In genomic region chr5:179732412-179732917, GRCh38 we compare ENCODE assay signal across 1 cellular context.
TF ChIP-seq lines count a peak whose summit lies in the region.

Gene MAML1 (plus strand): TSS chr5:179732822. CDS start chr5:179733113, 291 bp downstream.

TF ChIP-seq in H1, 55 proteins besides CTCF, POLR2A, EP300 and RAD21:
- TF ChIP-seq SP2 (IDR thresholded peaks at IDR 0.05; ENCODE audit: low read length) (peak; percentile 65), CREB1 (IDR thresholded peaks at IDR 0.05) (peak; percentile 82), YY1 (IDR thresholded peaks at IDR 0.05; ENCODE audit: low read depth, low read length) (peak; percentile 97), SIRT6 (IDR thresholded peaks at IDR 0.05; ENCODE audit: low read length) (no peak), CBX5 (IDR thresholded peaks at IDR 0.05; ENCODE audit: low read depth, low read length) (no peak), TAF1 (IDR thresholded peaks at IDR 0.05; ENCODE audit: low read depth, low read length) (peak; percentile 98), NANOG (IDR thresholded peaks at IDR 0.05; ENCODE audit: insufficient read depth, low read depth, low read length, poor library complexity, severe bottlenecking) (peak; percentile 5), TCF12 (IDR thresholded peaks at IDR 0.05; ENCODE audit: low read depth, low read length) (0 out of 2 replicates have a peak, but pooled peaks have one; percentile 4), SP4 (IDR thresholded peaks at IDR 0.05; ENCODE audit: low read length) (peak; percentile 28; the same call in 1 of the 2 replicates), SIX5 (IDR thresholded peaks at IDR 0.05; ENCODE audit: low read depth, low read length) (no peak), TAF7 (optimal IDR thresholded peaks at IDR 0.05; ENCODE audit: borderline replicate concordance, low read depth, low read length) (peak; percentile 94), NRF1 (IDR thresholded peaks at IDR 0.05; ENCODE audit: low read depth, low read length) (no peak), BACH1 (IDR thresholded peaks at IDR 0.05; ENCODE audit: low read length) (no peak), ATF3 (IDR thresholded peaks at IDR 0.05; ENCODE audit: insufficient read depth, low read depth, low read length) (no peak), SP1 (IDR thresholded peaks at IDR 0.05; ENCODE audit: low read depth, low read length) (peak; percentile 91), E2F6 (IDR thresholded peaks at IDR 0.05) (no peak), PHF8 (conservative IDR thresholded peaks at IDR 0.05; ENCODE audit: low read depth, low read length) (no peak), JUND (IDR thresholded peaks at IDR 0.05; ENCODE audit: low read length) (no peak; the same call in 1 of the 2 replicates), TBP (IDR thresholded peaks at IDR 0.05; ENCODE audit: low read depth, low read length) (peak; percentile 91), ZNF274 (IDR thresholded peaks at IDR 0.05; ENCODE audit: borderline replicate concordance, extremely low read depth, low read length) (no peak), BCL11A (IDR thresholded peaks at IDR 0.05; ENCODE audit: low read depth in 2 of 2, low read length in 2 of 2) (no peak), SUZ12 (IDR thresholded peaks at IDR 0.05; ENCODE audit: low read length) (no peak), CHD2 (IDR thresholded peaks at IDR 0.05; ENCODE audit: low read length) (peak; percentile 76; the same call in 1 of the 2 replicates), MAFK (IDR thresholded peaks at IDR 0.05; ENCODE audit: low read depth, low read length) (no peak), TEAD4 (IDR thresholded peaks at IDR 0.05; ENCODE audit: low read depth, low read length) (peak; percentile 48; the same call in 1 of the 2 replicates), JUN (IDR thresholded peaks at IDR 0.05; ENCODE audit: low read depth, low read length) (no peak), POLR2AphosphoS5 (IDR thresholded peaks at IDR 0.05; ENCODE audit: low read depth, low read length) (peak; percentile 45; the same call in 1 of the 2 replicates)
